In genomic region chr4:138499627-138500026, GRCh38 we compare ENCODE assay signal across 21 cellular contexts.
A peak's percentile ranks its signal among the peaks of the same experiment; 100 is the strongest.
DNase-seq lines count a peak whose midpoint lies in the region; ATAC-seq, FAIRE-seq and TF ChIP-seq lines count a peak whose summit lies in the region.
"Had no signal": no experiment of that assay in that cellular context is flagged by ENCODE, and none has a peak within 500 bp of the region (broad histone marks: within the 10 kb centered on the region; RNA-seq: fewer than 3 reads in every experiment).

No MANE protein-coding gene starts in this region.

- FAIRE-seq in HepG2 (lab: Jason Lieb, UNC), result no peak
- FAIRE-seq: A549, GM12878 had no signal

- H3K4me2 ChIP-seq in HepG2 (ENCODE audit: low read depth, low read length), result no peak overlapping the region
- H3K4me2 ChIP-seq: A549, SK-N-SH had no signal

- no peaks in the 10 kb centered on the region for H3K4me1 Mint-ChIP-seq in activated naive CD4-positive, alpha-beta T cell treated with anti-CD3 and anti-CD28 coated beads for 36 hours (ENCODE audit: low read depth)

- intact Hi-C loops in HepG2 (cut with micrococcal nuclease; ENCODE audit: unreplicated experiment), result loop anchor here (1.0 to 10.0 kb wide), 2 partner anchors 182 to 275 kb away; no protein-coding TSS in a partner anchor
- intact Hi-C loops in right lobe of liver (cut with DNase I), result no loop called here
- intact Hi-C loops in body of pancreas (cut with DNase I), result no loop called here
- intact Hi-C loops in head of caudate nucleus (cut with DNase I), result no loop called here
- intact Hi-C loops in activated naive CD4-positive, alpha-beta T cell treated with anti-CD3 and anti-CD28 coated beads for 36 hours (cut with micrococcal nuclease), result no loop called here

- H3K27me3 Mint-ChIP-seq in activated naive CD4-positive, alpha-beta T cell treated with anti-CD3 and anti-CD28 coated beads for 36 hours (ENCODE audit: low read depth), result no peaks in the 10 kb centered on the region

- no peaks in the 10 kb centered on the region for H4K20me1 ChIP-seq in HepG2 (ENCODE audit: insufficient read depth, low read length)

- H3K36me3 ChIP-seq in HepG2 (replicated peaks in 1 of 2; ENCODE audit: control insufficient read depth in 1 of 2, insufficient read depth in 2 of 2, low read length in 2 of 2) (no peaks in the 10 kb centered on the region), right lobe of liver (no peaks in the 10 kb centered on the region), body of pancreas (replicated peaks in 1 of 2; ENCODE audit: insufficient read depth in 1 of 2, low read depth in 2 of 2) (no peaks in the 10 kb centered on the region)
- H3K36me3 ChIP-seq: Peyer's patch had no signal

- TF ChIP-seq CTCF in HepG2 (CRISPR knock-in tag; IDR thresholded peaks at IDR 0.05) (peak; percentile 31), right lobe of liver (IDR thresholded peaks at IDR 0.05) (no peak), body of pancreas (IDR thresholded peaks at IDR 0.05) (no peak)

- H3K4me3 ChIP-seq in HepG2 (replicated peaks in 1 of 3; ENCODE audit: insufficient read depth in 1 of 3, low read depth in 2 of 3, low read length in 3 of 3), result no peak overlapping the region
- no peak overlapping the region for H3K4me3 ChIP-seq in right lobe of liver
- no peak overlapping the region for H3K4me3 ChIP-seq in body of pancreas
- H3K4me3 ChIP-seq: A549, GM12878, Peyer's patch had no signal

- no peak for ATAC-seq in HepG2
- no peak for ATAC-seq in right lobe of liver
- ATAC-seq in body of pancreas, result peak; percentile 18
- ATAC-seq: A549, GM12878 had no signal

- no peak overlapping the region for H3K9ac ChIP-seq in HepG2 (ENCODE audit: insufficient read depth, low read depth, low read length)
- H3K9ac ChIP-seq: SK-N-SH had no signal

- TF ChIP-seq RAD21 in HepG2 (CRISPR knock-in tag; IDR thresholded peaks at IDR 0.05), result no peak

- peaks cover 12% of the 10 kb centered on the region for H3K9me3 Mint-ChIP-seq in activated naive CD4-positive, alpha-beta T cell treated with anti-CD3 and anti-CD28 coated beads for 36 hours

- DNase-seq in HepG2 (ENCODE audit: low spot score) (no peak), right lobe of liver (no peak), NCI-H2029 (lab: John Stamatoyannopoulos, UW) (peak; percentile 57), body of pancreas (peak; percentile 12 to 46 (median 30)), head of caudate nucleus (no peak), activated gamma-delta T cell (lab: John Stamatoyannopoulos, UW) (no peak)
- DNase-seq in activated naive CD4-positive, alpha-beta T cell treated with anti-CD3 and anti-CD28 coated beads for 36 hours, result no peak
- DNase-seq: C1 segment of cervical spinal cord, DMS153, KG1, NCI-H1092, NCI-H1694, NCI-H2171, NCI-H748 treated with DMSO at 0.1 percent for 48 hours, Peyer's patch, Right ventricle myocardium superior, SK-N-SH, T-helper 1 cell had no signal

- H3K4me3 Mint-ChIP-seq in activated naive CD4-positive, alpha-beta T cell treated with anti-CD3 and anti-CD28 coated beads for 36 hours, result no peak overlapping the region

- H3K4me1 ChIP-seq in HepG2 (ENCODE audit: insufficient read depth, low read length), result no peaks in the 10 kb centered on the region
- H3K4me1 ChIP-seq in right lobe of liver, result no peaks in the 10 kb centered on the region
- H3K4me1 ChIP-seq in body of pancreas, result peaks cover 5% of the 10 kb centered on the region
- H3K4me1 ChIP-seq: A549, Caco-2, Peyer's patch had no signal

- 5% methylated on average over 2 of the region's 2 CpGs for WGBS in HepG2 (ENCODE audit: low lambda C conversion rate)
- WGBS in right lobe of liver (ENCODE audit: insufficient coverage, low coverage, low lambda C conversion rate, missing lambda C conversion rate), result no CpG with 5 or more reads among the region's 2 CpGs
- 40 to 60% methylated on average over 1 to 2 of the region's 2 CpGs for WGBS in body of pancreas, 2 donors

- POLR2A ChIA-PET in HepG2 (lab: Yijun Ruan, JAX), result no interaction called here

- H3K27ac ChIP-seq in HepG2 (ENCODE audit: extremely low read length, insufficient read depth, low read length), result no peak overlapping the region
- H3K27ac ChIP-seq in right lobe of liver, result no peak overlapping the region
- H3K27ac ChIP-seq in body of pancreas, result no peak overlapping the region
- H3K27ac ChIP-seq: A549, Peyer's patch had no signal

- H3K27ac Mint-ChIP-seq in activated naive CD4-positive, alpha-beta T cell treated with anti-CD3 and anti-CD28 coated beads for 36 hours, result no peak overlapping the region

- no peaks in the 10 kb centered on the region for H3K79me2 ChIP-seq in HepG2 (ENCODE audit: insufficient read depth, low read length)

- H3K9me3 ChIP-seq in HepG2 (ENCODE audit: low read length) (0 out of 2 replicates have a peak, but pooled peaks cover 3% of the 10 kb centered on the region), right lobe of liver (no peaks in the 10 kb centered on the region), body of pancreas (peaks cover 0 to 6% (median 0%) of the 10 kb centered on the region in 3 donors)
- H3K9me3 ChIP-seq: A549, Caco-2, Peyer's patch, SK-N-SH had no signal

- in situ Hi-C loops in HepG2 (cut with HindIII; ENCODE audit: extremely low pct_ligation_motif_present, low pct_unique_long_range_greater_than_20kb), result loop anchor here (25.0 kb wide), 1 partner anchor 462 kb away; no protein-coding TSS in a partner anchor

- TF ChIP-seq EP300 in HepG2 (IDR thresholded peaks at IDR 0.05; ENCODE audit: low read depth in 2 of 2, low read length in 2 of 2) (no peak), HepG2 (CRISPR knock-in tag; IDR thresholded peaks at IDR 0.05; ENCODE audit: borderline replicate concordance) (no peak)

- H2AFZ ChIP-seq in HepG2 (ENCODE audit: low read length), result no peak overlapping the region

- no peaks in the 10 kb centered on the region for H3K36me3 Mint-ChIP-seq in activated naive CD4-positive, alpha-beta T cell treated with anti-CD3 and anti-CD28 coated beads for 36 hours (ENCODE audit: low read depth)

- no TSS peak for BruUV-seq in HepG2 (replicated peaks; lab: Mats Ljungman, UMichigan)

- H3K27me3 ChIP-seq in HepG2 (ENCODE audit: control insufficient read depth in 1 of 2, insufficient read depth in 2 of 2, low read length in 2 of 2) (no peaks in the 10 kb centered on the region), right lobe of liver (no peaks in the 10 kb centered on the region), body of pancreas (no peaks in the 10 kb centered on the region)
- H3K27me3 ChIP-seq: Peyer's patch had no signal

- TF ChIP-seq POLR2A in HepG2 (IDR thresholded peaks at IDR 0.05; ENCODE audit: insufficient read depth in 1 of 2, low read depth in 2 of 2, low read length in 2 of 2) (no peak), right lobe of liver (IDR thresholded peaks at IDR 0.05) (no peak), body of pancreas (IDR thresholded peaks at IDR 0.05) (no peak)

- CTCF ChIA-PET in HepG2 (lab: Yijun Ruan, JAX; ENCODE audit: low intra/inter-chr PET ratio, low total read pairs), result no interaction called here
- CTCF ChIA-PET in activated naive CD4-positive, alpha-beta T cell treated with anti-CD3 and anti-CD28 coated beads for 36 hours (lab: Charles Lee), result no interaction called here

TF ChIP-seq in HepG2, 621 proteins besides CTCF, POLR2A, EP300 and RAD21:
- peak; percentile 61 for TF ChIP-seq ZNF574 (CRISPR knock-in tag; IDR thresholded peaks at IDR 0.05)
- no peak for TF ChIP-seq RFXANK (CRISPR knock-in tag; IDR thresholded peaks at IDR 0.05)
TF ChIP-seq in HepG2: peak in this region for 1.

Comparison
In these comparisons a context has a peak if more than half of its experiments do, and no peak if none do; other contexts are left out.
1. DNase-seq: peak in NCI-H2029 (single experiment) and body of pancreas (4 of 4); none in HepG2 (single experiment), right lobe of liver (0 of 3), head of caudate nucleus (0 of 42), activated gamma-delta T cell (single experiment) and activated naive CD4-positive, alpha-beta T cell treated with anti-CD3 and anti-CD28 coated beads for 36 hours (single experiment).